In genomic region chr14:92659765-92660561, GRCh38 we compare ENCODE assay signal across 10 cellular contexts.
DNase-seq lines count a peak whose midpoint lies in the region; ATAC-seq and TF ChIP-seq lines count a peak whose summit lies in the region.
"Had no signal": no experiment of that assay in that cellular context is flagged by ENCODE, and none has a peak within 500 bp of the region (broad histone marks: within the 10 kb centered on the region; RNA-seq: fewer than 3 reads in every experiment).

No MANE protein-coding gene starts in this region.

- peaks cover 87% of the 10 kb centered on the region for H3K4me1 Mint-ChIP-seq in activated CD4-positive, alpha-beta T cell treated with anti-CD3 and anti-CD28 coated beads for 36 hours
- peaks cover 56% of the 10 kb centered on the region for H3K4me1 Mint-ChIP-seq in activated naive CD8-positive, alpha-beta T cell treated with anti-CD3 and anti-CD28 coated beads, Interleukin-2, amount 10 ng/mL, durations not matched to agents 7 days and 5 days
- H3K4me1 Mint-ChIP-seq in activated T-helper 1 cell treated with anti-CD3 and anti-CD28 coated beads, Interleukin-12 subunit alpha, Interleukin-12 subunit beta, Interleukin-2, Interleukin-4 antibody, amounts not matched to agents 30 ng/mL and 10 ng/mL and 1 ng/mL, durations not matched to agents 14 hours and 24 hours and 36 hours (ENCODE audit: low read depth): peaks cover 58% of the 10 kb centered on the region

- H3K27ac Mint-ChIP-seq in activated CD4-positive, alpha-beta T cell treated with anti-CD3 and anti-CD28 coated beads for 36 hours: peak overlapping the region; percentile 64
- peak overlapping the region; percentile 51 for H3K27ac Mint-ChIP-seq in activated naive CD8-positive, alpha-beta T cell treated with anti-CD3 and anti-CD28 coated beads, Interleukin-2, amount 10 ng/mL, durations not matched to agents 7 days and 5 days
- H3K27ac Mint-ChIP-seq in activated T-helper 1 cell treated with anti-CD3 and anti-CD28 coated beads, Interleukin-12 subunit alpha, Interleukin-12 subunit beta, Interleukin-2, Interleukin-4 antibody, amounts not matched to agents 30 ng/mL and 10 ng/mL and 1 ng/mL, durations not matched to agents 14 hours and 24 hours and 36 hours: no peak overlapping the region

- H3K27me3 Mint-ChIP-seq in activated CD4-positive, alpha-beta T cell treated with anti-CD3 and anti-CD28 coated beads for 36 hours: no peaks in the 10 kb centered on the region
- H3K27me3 Mint-ChIP-seq in activated naive CD8-positive, alpha-beta T cell treated with anti-CD3 and anti-CD28 coated beads, Interleukin-2, amount 10 ng/mL, durations not matched to agents 7 days and 5 days: no peaks in the 10 kb centered on the region
- H3K27me3 Mint-ChIP-seq in activated T-helper 1 cell treated with anti-CD3 and anti-CD28 coated beads, Interleukin-12 subunit alpha, Interleukin-12 subunit beta, Interleukin-2, Interleukin-4 antibody, amounts not matched to agents 30 ng/mL and 10 ng/mL and 1 ng/mL, durations not matched to agents 14 hours and 24 hours and 36 hours (ENCODE audit: insufficient read depth): no peaks in the 10 kb centered on the region

- no peak for TF ChIP-seq POLR2A in testis (IDR thresholded peaks at IDR 0.05)

- no peaks in the 10 kb centered on the region for H3K9me3 Mint-ChIP-seq in activated CD4-positive, alpha-beta T cell treated with anti-CD3 and anti-CD28 coated beads for 36 hours (ENCODE audit: low read depth)
- no peaks in the 10 kb centered on the region for H3K9me3 Mint-ChIP-seq in activated naive CD8-positive, alpha-beta T cell treated with anti-CD3 and anti-CD28 coated beads, Interleukin-2, amount 10 ng/mL, durations not matched to agents 7 days and 5 days
- no peaks in the 10 kb centered on the region for H3K9me3 Mint-ChIP-seq in activated T-helper 1 cell treated with anti-CD3 and anti-CD28 coated beads, Interleukin-12 subunit alpha, Interleukin-12 subunit beta, Interleukin-2, Interleukin-4 antibody, amounts not matched to agents 30 ng/mL and 10 ng/mL and 1 ng/mL, durations not matched to agents 14 hours and 24 hours and 36 hours

- intact Hi-C loops in activated CD4-positive, alpha-beta T cell treated with anti-CD3 and anti-CD28 coated beads for 36 hours (cut with DNase I, micrococcal nuclease): loop anchor here (10.0 kb wide), 2 partner anchors 105 to 795 kb away; partner anchors contain the start of gene TC2N (in 1 of the 2)
- intact Hi-C loops in testis (cut with DNase I; ENCODE audit: low total_unique reads): no loop called here
- intact Hi-C loops in activated T-helper 1 cell treated with anti-CD3 and anti-CD28 coated beads, Interleukin-12 subunit alpha, Interleukin-12 subunit beta, Interleukin-2, Interleukin-4 antibody, amounts not matched to agents 30 ng/mL and 10 ng/mL and 1 ng/mL, durations not matched to agents 14 hours and 24 hours and 36 hours (cut with micrococcal nuclease): no loop called here

- no peak for ATAC-seq in activated CD4-positive, alpha-beta T cell treated with anti-CD3 and anti-CD28 coated beads for 36 hours
- ATAC-seq in activated naive CD8-positive, alpha-beta T cell treated with anti-CD3 and anti-CD28 coated beads, Interleukin-2, amount 10 ng/mL, durations not matched to agents 7 days and 5 days (ENCODE audit: low read depth): peak; percentile 10

- no peak for TF ChIP-seq CTCF in testis (IDR thresholded peaks at IDR 0.05)

- H3K4me1 ChIP-seq in testis: peaks cover 39% of the 10 kb centered on the region

- POLR2A ChIA-PET in activated CD4-positive, alpha-beta T cell treated with anti-CD3 and anti-CD28 coated beads for 36 hours (lab: Charles Lee): no interaction called here
- POLR2A ChIA-PET in activated naive CD8-positive, alpha-beta T cell treated with anti-CD3 and anti-CD28 coated beads, Interleukin-2, amount 10 ng/mL, durations not matched to agents 7 days and 5 days (lab: Charles Lee): interaction anchor here (0.6 kb wide), 1 partner anchor 9 kb away, joined by 3 read pairs; no protein-coding TSS in a partner anchor

- no peaks in the 10 kb centered on the region for H3K27me3 ChIP-seq in testis

- peaks cover 86% of the 10 kb centered on the region for H3K36me3 Mint-ChIP-seq in activated CD4-positive, alpha-beta T cell treated with anti-CD3 and anti-CD28 coated beads for 36 hours (ENCODE audit: low read depth)
- H3K36me3 Mint-ChIP-seq in activated naive CD8-positive, alpha-beta T cell treated with anti-CD3 and anti-CD28 coated beads, Interleukin-2, amount 10 ng/mL, durations not matched to agents 7 days and 5 days: peaks cover 76% of the 10 kb centered on the region
- H3K36me3 Mint-ChIP-seq in activated T-helper 1 cell treated with anti-CD3 and anti-CD28 coated beads, Interleukin-12 subunit alpha, Interleukin-12 subunit beta, Interleukin-2, Interleukin-4 antibody, amounts not matched to agents 30 ng/mL and 10 ng/mL and 1 ng/mL, durations not matched to agents 14 hours and 24 hours and 36 hours (ENCODE audit: low read depth): peaks cover 80% of the 10 kb centered on the region

- H3K36me3 ChIP-seq in testis (ENCODE audit: low read depth, missing control alignments): no peaks in the 10 kb centered on the region

- CTCF ChIA-PET in activated CD4-positive, alpha-beta T cell treated with anti-CD3 and anti-CD28 coated beads for 36 hours (lab: Charles Lee): no interaction called here

- WGBS in testis, 2 donors: 45 to 62% methylated on average over 7 to 11 of the region's 11 CpGs

- H3K4me3 ChIP-seq in testis: no peak overlapping the region

- peak overlapping the region; percentile 51 to 82 for H3K27ac ChIP-seq in testis
- H3K27ac ChIP-seq: 22Rv1 had no signal

- no peak overlapping the region for H3K4me3 Mint-ChIP-seq in activated CD4-positive, alpha-beta T cell treated with anti-CD3 and anti-CD28 coated beads for 36 hours
- H3K4me3 Mint-ChIP-seq in activated naive CD8-positive, alpha-beta T cell treated with anti-CD3 and anti-CD28 coated beads, Interleukin-2, amount 10 ng/mL, durations not matched to agents 7 days and 5 days: no peak overlapping the region
- H3K4me3 Mint-ChIP-seq in activated T-helper 1 cell treated with anti-CD3 and anti-CD28 coated beads, Interleukin-12 subunit alpha, Interleukin-12 subunit beta, Interleukin-2, Interleukin-4 antibody, amounts not matched to agents 30 ng/mL and 10 ng/mL and 1 ng/mL, durations not matched to agents 14 hours and 24 hours and 36 hours: no peak overlapping the region

- DNase-seq in activated CD4-positive, alpha-beta T cell treated with anti-CD3 and anti-CD28 coated beads for 36 hours: no peak
- DNase-seq in activated CD4-positive, alpha-beta T cell treated with anti-CD3 and anti-CD28 coated beads, Interleukin-2, amount 50 U/mL, for 48 hours: no peak
- no peak for DNase-seq in activated naive CD8-positive, alpha-beta T cell treated with anti-CD3 and anti-CD28 coated beads, Interleukin-2, amount 10 ng/mL, durations not matched to agents 7 days and 5 days
- DNase-seq in iris pigment epithelial cell (ENCODE audit: low read depth) (peak; percentile 73), testis (peak; percentile 75), DMS79 (lab: John Stamatoyannopoulos, UW) (no peak)
- no peak for DNase-seq in activated T-helper 1 cell treated with anti-CD3 and anti-CD28 coated beads, Interleukin-12 subunit alpha, Interleukin-12 subunit beta, Interleukin-2, Interleukin-4 antibody, amounts not matched to agents 30 ng/mL and 10 ng/mL and 1 ng/mL, durations not matched to agents 14 hours and 24 hours and 36 hours (ENCODE audit: low spot score)
- no peak for DNase-seq in stimulated activated CD4-positive, alpha-beta T cell treated with anti-CD3 and anti-CD28 coated beads, Interleukin-2, amount 100 ng/mL, for 48 hours
- DNase-seq: stimulated activated CD4-positive, alpha-beta T cell treated with anti-CD3 and anti-CD28 coated beads, Interleukin-2, amount 100 ng/mL, for 24 hours had no signal

- H3K9me3 ChIP-seq in testis: no peaks in the 10 kb centered on the region

Comparison
In these comparisons a context has a peak if more than half of its experiments do, and no peak if none do; other contexts are left out.
1. DNase-seq: peak in iris pigment epithelial cell (single experiment) and testis (single experiment); none in activated CD4-positive, alpha-beta T cell treated with anti-CD3 and anti-CD28 coated beads for 36 hours (single experiment), activated CD4-positive, alpha-beta T cell treated with anti-CD3 and anti-CD28 coated beads, Interleukin-2, amount 50 U/mL, for 48 hours (0 of 2), activated naive CD8-positive, alpha-beta T cell treated with anti-CD3 and anti-CD28 coated beads, Interleukin-2, amount 10 ng/mL, durations not matched to agents 7 days and 5 days (single experiment), activated T-helper 1 cell treated with anti-CD3 and anti-CD28 coated beads, Interleukin-12 subunit alpha, Interleukin-12 subunit beta, Interleukin-2, Interleukin-4 antibody, amounts not matched to agents 30 ng/mL and 10 ng/mL and 1 ng/mL, durations not matched to agents 14 hours and 24 hours and 36 hours (single experiment), stimulated activated CD4-positive, alpha-beta T cell treated with anti-CD3 and anti-CD28 coated beads, Interleukin-2, amount 100 ng/mL, for 48 hours (0 of 2) and DMS79 (single experiment).
2. intact Hi-C loops: an anchor here in activated CD4-positive, alpha-beta T cell treated with anti-CD3 and anti-CD28 coated beads for 36 hours (10.0 kb wide); none called in testis and activated T-helper 1 cell treated with anti-CD3 and anti-CD28 coated beads, Interleukin-12 subunit alpha, Interleukin-12 subunit beta, Interleukin-2, Interleukin-4 antibody, amounts not matched to agents 30 ng/mL and 10 ng/mL and 1 ng/mL, durations not matched to agents 14 hours and 24 hours and 36 hours.